Comparison of ENCODE assay signal across 13 cellular contexts in genomic region chr1:113742515-113742914, GRCh38. TPM values are rescaled to one million over a fixed set of nuclear protein-coding genes. Genes with fewer than 3 reads are reported as not detected.
A peak's percentile ranks its signal among the peaks of the same experiment; 100 is the strongest.
DNase-seq lines count a peak whose midpoint lies in the region; ATAC-seq and TF ChIP-seq lines count a peak whose summit lies in the region.
"Had no signal": no experiment of that assay in that cellular context is flagged by ENCODE, and none has a peak within 500 bp of the region (broad histone marks: within the 10 kb centered on the region; RNA-seq: fewer than 3 reads in every experiment).

No MANE protein-coding gene starts in this region.

- no peak for TF ChIP-seq CTCF in CD8-positive, alpha-beta T cell (IDR thresholded peaks at IDR 0.05)
- no peak for TF ChIP-seq CTCF in epithelial cell of esophagus (IDR thresholded peaks at IDR 0.05; ENCODE audit: insufficient read depth, low read depth, low read length, missing control alignments)
- TF ChIP-seq CTCF in heart left ventricle (IDR thresholded peaks at IDR 0.05), result no peak
- TF ChIP-seq CTCF in GM13977 (IDR thresholded peaks at IDR 0.05; ENCODE audit: extremely low read depth, insufficient read depth, missing control alignments), result no peak

- peaks cover 2% of the 10 kb centered on the region for H3K4me1 Mint-ChIP-seq in CD8-positive, alpha-beta T cell (ENCODE audit: low read depth)

- ATAC-seq in CD8-positive, alpha-beta T cell, result peak; percentile 31
- ATAC-seq in GM18867 (IDR thresholded peaks at IDR 0.05; ENCODE audit: unreplicated experiment) (peak; percentile 50), HG03378 (IDR thresholded peaks at IDR 0.05; ENCODE audit: unreplicated experiment) (peak; percentile 56), heart left ventricle (no peak)
- ATAC-seq: gastrocnemius medialis had no signal

- no peaks in the 10 kb centered on the region for H3K27me3 Mint-ChIP-seq in CD8-positive, alpha-beta T cell (ENCODE audit: low read depth)

- H3K4me3 ChIP-seq in CD8-positive, alpha-beta T cell (ENCODE audit: low read depth, low read length), result no peak overlapping the region
- H3K4me3 ChIP-seq in epithelial cell of esophagus (ENCODE audit: low read length) (no peak overlapping the region), heart left ventricle (no peak overlapping the region)
- H3K4me3 ChIP-seq: gastrocnemius medialis, right atrium auricular region had no signal

- POLR2A ChIA-PET in CD8-positive, alpha-beta T cell (lab: Charles Lee), result no interaction called here

- in situ Hi-C loops in G401 (cut with HindIII; ENCODE audit: low sequenced_read_pairs) (no loop called here), GM13977 (cut with MboI; ENCODE audit: low pct_unique_long_range_greater_than_20kb, low sequenced_read_pairs, unreplicated experiment) (no loop called here)

- CTCF ChIA-PET in CD8-positive, alpha-beta T cell (lab: Charles Lee), result no interaction called here

- no peak overlapping the region for H3K27ac Mint-ChIP-seq in CD8-positive, alpha-beta T cell

- peaks cover 6% of the 10 kb centered on the region for H3K36me3 Mint-ChIP-seq in CD8-positive, alpha-beta T cell

- no peaks in the 10 kb centered on the region for H3K9me3 Mint-ChIP-seq in CD8-positive, alpha-beta T cell

- intact Hi-C loops in CD8-positive, alpha-beta T cell (cut with DNase I, micrococcal nuclease), result no loop called here
- intact Hi-C loops in heart left ventricle (cut with DNase I), result no loop called here

- H3K9me3 ChIP-seq in CD8-positive, alpha-beta T cell (ENCODE audit: low read length), result no peaks in the 10 kb centered on the region
- no peaks in the 10 kb centered on the region for H3K9me3 ChIP-seq in heart left ventricle
- H3K9me3 ChIP-seq: gastrocnemius medialis, right atrium auricular region had no signal

- WGBS in heart left ventricle, 4 donors, result 96 to 99% (median 98%) methylated on average over 5 of the region's 5 CpGs

- no peak overlapping the region for H3K4me3 Mint-ChIP-seq in CD8-positive, alpha-beta T cell

- no peaks in the 10 kb centered on the region for H3K4me1 ChIP-seq in CD8-positive, alpha-beta T cell (ENCODE audit: insufficient read depth, low read length)
- H3K4me1 ChIP-seq in heart left ventricle, result peaks cover 0 to 5% (median 0%) of the 10 kb centered on the region in 12 donors
- H3K4me1 ChIP-seq: gastrocnemius medialis, right atrium auricular region had no signal

- no peaks in the 10 kb centered on the region for H3K27me3 ChIP-seq in CD8-positive, alpha-beta T cell (ENCODE audit: insufficient read depth, low read length)
- no peaks in the 10 kb centered on the region for H3K27me3 ChIP-seq in heart left ventricle
- H3K27me3 ChIP-seq: gastrocnemius medialis, right atrium auricular region had no signal

- no peak overlapping the region for H3K27ac ChIP-seq in CD8-positive, alpha-beta T cell (ENCODE audit: low read depth, low read length)
- H3K27ac ChIP-seq in heart left ventricle, result no peak overlapping the region
- H3K27ac ChIP-seq: gastrocnemius medialis, right atrium auricular region had no signal

- no peak for DNase-seq in CD8-positive, alpha-beta T cell
- DNase-seq in epithelial cell of esophagus (ENCODE audit: low read depth) (peak; percentile 23), G401 (ENCODE audit: low spot score) (no peak), DMS79 (lab: John Stamatoyannopoulos, UW) (no peak), heart left ventricle (no peak), GM13977 (ENCODE audit: low spot score) (no peak)
- DNase-seq: effector memory CD4-positive, alpha-beta T cell; gastrocnemius medialis; NCI-H1930; stimulated activated naive CD4-positive, alpha-beta T cell treated with Interleukin-2 at 50 U/mL for 16 hours had no signal

- no peak for TF ChIP-seq POLR2A in heart left ventricle (IDR thresholded peaks at IDR 0.05)

- no peaks in the 10 kb centered on the region for H3K36me3 ChIP-seq in CD8-positive, alpha-beta T cell (ENCODE audit: insufficient read depth, low read length)
- H3K36me3 ChIP-seq in heart left ventricle, result peaks cover 0 to 48% (median 21%) of the 10 kb centered on the region in 9 donors
- H3K36me3 ChIP-seq: right atrium auricular region had no signal

RNA-seq across cellular contexts. Expression of gene PHTF1, which starts 16.8 kb away (rescaled TPM):
- total RNA-seq in CD8-positive, alpha-beta T cell, result 1 to 10 TPM; 4.4 to 5.4 TPM
- 15.5 and 27.1 TPM in 2 replicates for total RNA-seq in G401 (2014; rRNA removed; shearing (Covaris generic))
- total RNA-seq in heart left ventricle, result 10 to 100 TPM in 8 of 9 donors, 1 to 10 TPM in 1; 5.5 to 19.7 (median 11.9) TPM
- polyA plus RNA-seq in heart left ventricle, result 10 to 100 TPM in 1 of 2 donors, 1 to 10 TPM in 1; 3.2 to 13.6 TPM

Comparison
In these comparisons a context has a peak if more than half of its experiments do, and no peak if none do; other contexts are left out.
1. ATAC-seq: peak in CD8-positive, alpha-beta T cell (single experiment), GM18867 (single experiment) and HG03378 (single experiment); none in heart left ventricle (0 of 4).